Comparison of ENCODE assay signal across 9 cellular contexts in the genomic region with DNA sequence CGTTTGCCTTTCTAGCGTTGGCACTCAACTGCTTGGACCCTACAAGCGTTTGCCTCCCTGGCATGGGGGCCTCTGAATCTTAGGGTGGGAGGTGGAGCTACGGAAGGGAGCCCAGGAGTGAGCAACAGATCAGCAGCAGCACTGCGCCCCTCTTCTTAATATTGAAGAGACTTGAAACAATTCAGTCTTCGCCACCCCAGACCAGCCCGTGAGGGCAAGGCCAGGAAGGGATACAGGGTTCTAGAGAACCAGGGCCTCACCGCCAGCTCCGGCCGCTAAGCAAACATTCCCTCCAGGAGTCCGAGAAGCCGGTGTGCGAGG. TPM values are rescaled to one million over a fixed set of nuclear protein-coding genes. Genes with fewer than 3 reads are reported as not detected.
DNase-seq lines count a peak whose midpoint lies in the region; ATAC-seq and TF ChIP-seq lines count a peak whose summit lies in the region.
"Had no signal": no experiment of that assay in that cellular context is flagged by ENCODE, and none has a peak within 500 bp of the region (broad histone marks: within the 10 kb centered on the region; RNA-seq: fewer than 3 reads in every experiment).

No MANE protein-coding gene starts in this region.

- peak overlapping the region; percentile 86 for H3K4me3 Mint-ChIP-seq in neural crest cell

- H3K27me3 ChIP-seq in HUES6 (ENCODE audit: control insufficient read depth, insufficient read depth, low read length) = peaks cover 37% of the 10 kb centered on the region

- peaks cover 3% of the 10 kb centered on the region for H3K36me3 Mint-ChIP-seq in neural crest cell (ENCODE audit: low read depth)

- H3K4me3 ChIP-seq in AG09309 (ENCODE audit: control insufficient read depth, low read depth, low read length) (peak overlapping the region; percentile 21), HUES6 (ENCODE audit: low read depth, low read length) (peak overlapping the region; percentile 85), epithelial cell of esophagus (ENCODE audit: low read length) (peak overlapping the region; percentile 51)

- H3K27ac ChIP-seq in HUES6 (ENCODE audit: low read depth, low read length) = no peak overlapping the region
- H3K27ac ChIP-seq: neutrophil had no signal

- H3K9me3 ChIP-seq in HUES6 (ENCODE audit: control insufficient read depth, insufficient read depth, low read depth, low read length) = no peaks in the 10 kb centered on the region

- TF ChIP-seq CTCF in AG09309 (IDR thresholded peaks at IDR 0.05; ENCODE audit: control insufficient read depth, insufficient read depth, low read depth, low read length, missing control alignments) (no peak), epithelial cell of esophagus (IDR thresholded peaks at IDR 0.05; ENCODE audit: insufficient read depth, low read depth, low read length, missing control alignments) (no peak), neural crest cell (conservative IDR thresholded peaks at IDR 0.05) (no peak)

- H3K27ac Mint-ChIP-seq in neural crest cell (ENCODE audit: unreplicated experiment) = no peak overlapping the region

- DNase-seq in AG09309 (ENCODE audit: low read depth) (no peak), epithelial cell of esophagus (ENCODE audit: low read depth) (no peak), neural crest cell (ENCODE audit: low read depth, low spot score) (no peak), NOMO-1 treated with dmso at 0.1 percent for 144 hours (lab: John Stamatoyannopoulos, UW; ENCODE audit: unreplicated experiment) (no peak), NCI-H82 treated with DMSO at 0.1 percent for 48 hours (lab: John Stamatoyannopoulos, UW; ENCODE audit: unreplicated experiment) (no peak), NCI-H2196 (lab: John Stamatoyannopoulos, UW; ENCODE audit: unreplicated experiment) (no peak)

- H3K27me3 Mint-ChIP-seq in neural crest cell (ENCODE audit: low read depth) = peaks cover 63% of the 10 kb centered on the region

- no peak for ATAC-seq in GM21528 (IDR thresholded peaks at IDR 0.05; ENCODE audit: low FRiP score, unreplicated experiment)

- H3K4me1 ChIP-seq in HUES6 (ENCODE audit: control insufficient read depth, insufficient read depth, low read length) = peaks cover 44% of the 10 kb centered on the region

- H3K36me3 ChIP-seq in HUES6 (ENCODE audit: control insufficient read depth, insufficient read depth, low read length) = no peaks in the 10 kb centered on the region
- H3K36me3 ChIP-seq: neutrophil had no signal

- H3K4me1 Mint-ChIP-seq in neural crest cell = peaks cover 30% of the 10 kb centered on the region

- no peaks in the 10 kb centered on the region for H3K9me3 Mint-ChIP-seq in neural crest cell

- peak overlapping the region; percentile 71 for H3K9ac ChIP-seq in HUES6 (ENCODE audit: low read length)

RNA-seq across cellular contexts. Expression of a gene that starts 1.5 kb away (rescaled TPM):
- 3.1 and 4.6 TPM in 2 replicates for total RNA-seq in neural crest cell

RNA-seq across cellular contexts. Expression of a gene that starts 36.1 kb away (rescaled TPM):
- not detected in 2 replicates for total RNA-seq in neural crest cell

Comparison
In these comparisons a context has a peak if more than half of its experiments do, and no peak if none do; other contexts are left out.
1. H3K4me3 ChIP-seq: peak in every context shown above with its lines; median percentile 85 in HUES6; 51 in epithelial cell of esophagus; 21 in AG09309.